ENCODE assay signal across 8 cellular contexts in genomic region chr2:25606892-25607291, GRCh38.
DNase-seq lines count a peak whose midpoint lies in the region; ATAC-seq and TF ChIP-seq lines count a peak whose summit lies in the region.

No MANE protein-coding gene starts in this region.

- no peak for ATAC-seq in GM18868 (IDR thresholded peaks at IDR 0.05; ENCODE audit: unreplicated experiment)

- no peak overlapping the region for H3K4me3 Mint-ChIP-seq in CD4-positive, alpha-beta memory T cell
- no peak overlapping the region for H3K4me3 Mint-ChIP-seq in H9

- no peaks in the 10 kb centered on the region for H3K27me3 Mint-ChIP-seq in CD4-positive, alpha-beta memory T cell
- no peaks in the 10 kb centered on the region for H3K27me3 Mint-ChIP-seq in H9 (ENCODE audit: low read depth)

- H3K79me1 ChIP-seq in H9 (ENCODE audit: insufficient read depth, low read depth, low read length, poor library complexity, severe bottlenecking), result no peaks in the 10 kb centered on the region

- H2AK5ac ChIP-seq in H9 (ENCODE audit: insufficient read length, low read length), result no peak overlapping the region

- no peak overlapping the region for H2BK12ac ChIP-seq in H9 (ENCODE audit: insufficient read length, low read depth, low read length)

- no peak overlapping the region for H2BK5ac ChIP-seq in H9 (ENCODE audit: insufficient read length, low read length)

- no peak overlapping the region for H3K4ac ChIP-seq in H9 (ENCODE audit: low read depth, low read length)

- H4K5ac ChIP-seq in H9 (ENCODE audit: insufficient read length, low read depth, low read length), result no peak overlapping the region

- no peak overlapping the region for H3K4me2 ChIP-seq in H9 (ENCODE audit: insufficient read depth, insufficient read length, low read length)

- H2BK120ac ChIP-seq in H9 (ENCODE audit: low read depth, low read length, poor library complexity, severe bottlenecking), result no peak overlapping the region

- no peak for TF ChIP-seq EP300 in suprapubic skin (IDR thresholded peaks at IDR 0.05)

- H2AFZ ChIP-seq in H9 (ENCODE audit: low read length), result no peak overlapping the region

- no peaks in the 10 kb centered on the region for H3K9me3 Mint-ChIP-seq in CD4-positive, alpha-beta memory T cell
- H3K9me3 Mint-ChIP-seq in H9, result no peaks in the 10 kb centered on the region

- POLR2A ChIA-PET in CD4-positive, alpha-beta memory T cell (lab: Charles Lee; ENCODE audit: partially characterized antibody), result interaction anchor here (0.7 to 1.5 kb wide), 2 partner anchors 15 to 577 kb away, joined by 4 to 5 read pairs; no protein-coding TSS in a partner anchor

- no peak for TF ChIP-seq POLR2A in suprapubic skin (IDR thresholded peaks at IDR 0.05)

- H3K27ac ChIP-seq in CD4-positive, alpha-beta memory T cell (ENCODE audit: low read depth, low read length), result no peak overlapping the region
- H3K27ac ChIP-seq in H9 (ENCODE audit: insufficient read length, low read depth, low read length), result no peak overlapping the region
- H3K27ac ChIP-seq in suprapubic skin, result no peak overlapping the region

- no peak overlapping the region for H3K14ac ChIP-seq in H9 (ENCODE audit: insufficient read depth, low read length)

- no peak overlapping the region for H3K27ac Mint-ChIP-seq in CD4-positive, alpha-beta memory T cell
- H3K27ac Mint-ChIP-seq in H9, result no peak overlapping the region

- H3T11ph ChIP-seq in H9 (ENCODE audit: low read length), result no peak overlapping the region

- H3K4me3 ChIP-seq in CD4-positive, alpha-beta memory T cell (ENCODE audit: low read length in 2 of 2), result no peak overlapping the region
- no peak overlapping the region for H3K4me3 ChIP-seq in suprapubic skin

- H3K36me3 Mint-ChIP-seq in CD4-positive, alpha-beta memory T cell, result no peaks in the 10 kb centered on the region
- H3K36me3 Mint-ChIP-seq in H9 (ENCODE audit: insufficient read depth in 1 of 3, low read depth in 3 of 3), result no peaks in the 10 kb centered on the region

- peaks cover 1 to 4% (median 4%) of the 10 kb centered on the region in 4 donors for H3K4me1 Mint-ChIP-seq in CD4-positive, alpha-beta memory T cell
- no peaks in the 10 kb centered on the region for H3K4me1 Mint-ChIP-seq in H9

- H4K20me1 ChIP-seq in H9 (ENCODE audit: control insufficient read depth, insufficient read depth, insufficient read length), result no peaks in the 10 kb centered on the region

- TF ChIP-seq CTCF in H9 (conservative IDR thresholded peaks at IDR 0.05) (peak; percentile 68), suprapubic skin (IDR thresholded peaks at IDR 0.05) (peak; percentile 36 to 41)

- H2BK20ac ChIP-seq in H9 (ENCODE audit: low read depth, low read length, poor library complexity, severe bottlenecking), result no peak overlapping the region

- no peaks in the 10 kb centered on the region for H3K4me1 ChIP-seq in CD4-positive, alpha-beta memory T cell (ENCODE audit: insufficient read depth, low read length)
- H3K4me1 ChIP-seq in H9 (ENCODE audit: insufficient read depth, low read length) (no peaks in the 10 kb centered on the region), suprapubic skin (no peaks in the 10 kb centered on the region)

- H3K36me3 ChIP-seq in CD4-positive, alpha-beta memory T cell (ENCODE audit: insufficient read depth, low read length), result no peaks in the 10 kb centered on the region
- no peaks in the 10 kb centered on the region for H3K36me3 ChIP-seq in suprapubic skin

- no peak overlapping the region for H3K18ac ChIP-seq in H9 (ENCODE audit: insufficient read length, low read depth, low read length)

- no peaks in the 10 kb centered on the region for H3K9me3 ChIP-seq in CD4-positive, alpha-beta memory T cell (ENCODE audit: control insufficient read depth in 1 of 2, low read length in 2 of 2)
- no peaks in the 10 kb centered on the region for H3K9me3 ChIP-seq in H9 (ENCODE audit: control insufficient read depth, low read depth, low read length)
- H3K9me3 ChIP-seq in suprapubic skin, result no peaks in the 10 kb centered on the region

- no peaks in the 10 kb centered on the region for H3K79me2 ChIP-seq in H9 (ENCODE audit: insufficient read depth, low read length)

- H3K9ac ChIP-seq in H9 (ENCODE audit: extremely low read depth, insufficient read length, low read length), result no peak overlapping the region

- DNase-seq in CD4-positive, alpha-beta memory T cell, result peak in 4 of 5 donors; percentile 19 to 39 (median 32)
- DNase-seq in H9 (no peak), RPMI8226 (peak; percentile 39), fibroblast of the conjunctiva (ENCODE audit: low read depth) (peak; percentile 47), suprapubic skin (ENCODE audit: low spot score in 2 of 2) (no peak), HK-2 (ENCODE audit: unreplicated experiment) (no peak)
- DNase-seq in activated T-cell treated with anti-CD3 and anti-CD28 coated beads, Interleukin-2, amount 50 U/mL, for 48 hours, result no peak

- CTCF ChIA-PET in CD4-positive, alpha-beta memory T cell (lab: Charles Lee; ENCODE audit: partially characterized antibody), result interaction anchor here (0.6 to 6.1 kb wide), 32 partner anchors 9 to 343 kb away, joined by 3 to 160 read pairs (median 4); partner anchors contain the start of gene ASXL2

- no peaks in the 10 kb centered on the region for H3K23me2 ChIP-seq in H9 (ENCODE audit: insufficient read length, low read depth, low read length, poor library complexity, severe bottlenecking)

- H4K91ac ChIP-seq in H9 (ENCODE audit: insufficient read length, low read depth, low read length), result no peak overlapping the region

- H4K8ac ChIP-seq in H9 (replicated peaks; ENCODE audit: insufficient read length, low read depth, low read length), result no peak overlapping the region

- no CpG with 5 or more reads among the region's 1 CpG for WGBS in H9 (ENCODE audit: extremely low coverage, insufficient read length, low lambda C conversion rate)
- WGBS in suprapubic skin, result 7% methylated on average over 1 of the region's 1 CpG

- intact Hi-C loops in CD4-positive, alpha-beta memory T cell (cut with micrococcal nuclease), result loop anchor here (1.0 to 2.0 kb wide), 5 partner anchors 58 to 538 kb away; no protein-coding TSS in a partner anchor

- no peak overlapping the region for H3K23ac ChIP-seq in H9 (ENCODE audit: insufficient read length, low read depth, low read length)

- H3K27me3 ChIP-seq in CD4-positive, alpha-beta memory T cell (ENCODE audit: insufficient read depth, low read length), result no peaks in the 10 kb centered on the region
- H3K27me3 ChIP-seq in H9 (ENCODE audit: insufficient read depth, low read length), result no peaks in the 10 kb centered on the region
- H3K27me3 ChIP-seq in suprapubic skin, result no peaks in the 10 kb centered on the region

- H2BK15ac ChIP-seq in H9 (ENCODE audit: low read depth, low read length), result no peak overlapping the region

- no peak overlapping the region for H3K56ac ChIP-seq in H9 (ENCODE audit: insufficient read length, low read depth, low read length)

Comparison
In these comparisons a context has a peak if more than half of its experiments do, and no peak if none do; other contexts are left out.
1. DNase-seq: peak in CD4-positive, alpha-beta memory T cell (4 of 5), RPMI8226 (single experiment) and fibroblast of the conjunctiva (single experiment); none in H9 (single experiment), suprapubic skin (0 of 2), HK-2 (single experiment) and activated T-cell treated with anti-CD3 and anti-CD28 coated beads, Interleukin-2, amount 50 U/mL, for 48 hours (0 of 2).